Comparison of ENCODE assay signal across 15 cellular contexts in the genomic region with DNA sequence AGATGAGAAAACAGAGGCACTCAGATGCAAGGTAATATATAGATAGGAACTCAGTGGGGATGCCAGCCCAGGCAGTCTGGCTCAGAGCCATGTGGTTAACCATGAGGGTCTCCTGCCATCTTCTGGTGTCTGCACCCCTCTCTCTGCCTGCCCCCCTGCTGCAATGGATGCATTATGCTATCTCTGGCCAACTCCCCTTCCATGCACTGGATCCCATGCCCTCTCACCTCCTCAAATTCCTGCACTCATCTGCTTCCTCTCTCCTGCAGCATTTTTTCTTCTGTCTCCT.
"Had no signal": no experiment of that assay in that cellular context is flagged by ENCODE, and none has a peak within 500 bp of the region (broad histone marks: within the 10 kb centered on the region; RNA-seq: fewer than 3 reads in every experiment).

No MANE protein-coding gene starts in this region.

- H3K9me3 ChIP-seq: MG63, SJSA1 had no signal

- H3K4me3 ChIP-seq: MG63, SJSA1, SK-N-MC had no signal

- DNase-seq: MG63, NCI-H1092 treated with DMSO at 0.1 percent for 48 hours, NCI-H1436, NCI-H1694 treated with DMSO at 0.1 percent for 48 hours, NCI-H1930, NCI-H2081, NCI-H2107, NCI-H2227 treated with DMSO at 0.1 percent for 48 hours, NCI-H510A, NCI-H524 treated with DMSO at 0.1 percent for 48 hours, NCI-H774, Right ventricle myocardium superior, SIG-M5 had no signal

- H3K27me3 ChIP-seq: MG63, SJSA1 had no signal

- H3K36me3 ChIP-seq: MG63, SJSA1 had no signal

- H3K27ac ChIP-seq: SJSA1, SK-N-MC had no signal

- H3K4me1 ChIP-seq: SJSA1 had no signal
